10 cellular contexts compared by ENCODE assay signal in the genomic region with DNA sequence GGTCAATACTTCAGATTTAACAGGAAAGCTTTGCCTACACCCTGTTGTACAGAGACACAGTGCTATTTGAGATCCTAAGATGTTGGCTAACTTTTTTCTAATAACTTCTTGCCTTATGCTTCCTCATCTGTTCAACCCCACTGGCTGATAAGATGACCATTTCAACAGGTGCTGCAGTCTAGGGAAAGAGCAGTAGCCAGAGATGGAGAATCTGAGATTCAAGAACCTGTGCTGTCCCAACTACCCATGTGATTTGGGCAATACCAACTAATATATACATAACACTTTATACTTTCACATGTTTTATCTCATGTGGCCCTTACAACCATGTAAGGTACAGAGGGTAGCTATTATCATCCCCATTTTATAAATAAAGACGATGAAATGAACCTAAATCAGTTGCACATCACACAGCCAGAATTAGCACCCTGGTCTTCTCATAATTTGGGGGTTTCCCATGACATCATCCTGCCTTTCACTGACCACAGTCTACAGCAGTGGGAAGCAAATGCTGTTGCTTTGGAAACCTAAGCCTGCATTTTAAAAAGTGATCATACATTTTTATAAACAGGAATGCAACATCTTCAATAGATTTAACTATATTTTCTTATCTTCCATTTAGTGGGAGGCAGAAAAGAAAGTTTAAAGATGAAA. TPM values are rescaled to one million over a fixed set of nuclear protein-coding genes. Genes with fewer than 3 reads are reported as not detected.
DNase-seq lines count a peak whose midpoint lies in the region; ATAC-seq and TF ChIP-seq lines count a peak whose summit lies in the region.
"Had no signal": no experiment of that assay in that cellular context is flagged by ENCODE, and none has a peak within 500 bp of the region (broad histone marks: within the 10 kb centered on the region; RNA-seq: fewer than 3 reads in every experiment).

No MANE protein-coding gene starts in this region.

- no peaks in the 10 kb centered on the region for H3K4me1 ChIP-seq in GM23248 (ENCODE audit: insufficient read depth)

- H3K4me1 Mint-ChIP-seq in activated CD8-positive, alpha-beta T cell treated with anti-CD3 and anti-CD28 coated beads for 36 hours (ENCODE audit: low read depth), result peaks cover 16% of the 10 kb centered on the region

- 0 out of 2 replicates have a peak, but pooled peaks cover 2% of the 10 kb centered on the region for H3K36me3 ChIP-seq in GM23248 (ENCODE audit: low read depth)

- no peak overlapping the region for H3K27ac ChIP-seq in GM23248
- H3K27ac ChIP-seq: VCaP had no signal

- no peaks in the 10 kb centered on the region for H3K9me3 ChIP-seq in GM23248 (ENCODE audit: low read depth)

- H3K9me2 ChIP-seq in GM23248 (ENCODE audit: insufficient read depth), result no peaks in the 10 kb centered on the region

- H2AFZ ChIP-seq in GM23248, result no peak overlapping the region

- no peaks in the 10 kb centered on the region for H3F3A ChIP-seq in GM23248 (ENCODE audit: insufficient read depth)

- TF ChIP-seq CTCF in activated CD8-positive, alpha-beta T cell treated with anti-CD3 and anti-CD28 coated beads for 36 hours (IDR thresholded peaks at IDR 0.05), result no peak

- no peak overlapping the region for H3K4me3 Mint-ChIP-seq in activated CD8-positive, alpha-beta T cell treated with anti-CD3 and anti-CD28 coated beads for 36 hours

- no peaks in the 10 kb centered on the region for H3K36me3 Mint-ChIP-seq in activated CD8-positive, alpha-beta T cell treated with anti-CD3 and anti-CD28 coated beads for 36 hours (ENCODE audit: low read depth)

- H3K79me2 ChIP-seq in GM23248 (ENCODE audit: insufficient read depth), result peaks cover 56% of the 10 kb centered on the region

- H3K9me3 Mint-ChIP-seq in activated CD8-positive, alpha-beta T cell treated with anti-CD3 and anti-CD28 coated beads for 36 hours, result no peaks in the 10 kb centered on the region

- H4K20me1 ChIP-seq in GM23248 (ENCODE audit: insufficient read depth), result no peaks in the 10 kb centered on the region

- WGBS in GM23248 (ENCODE audit: low coverage in 1 of 2, low lambda C conversion rate in 2 of 2, missing lambda C conversion rate in 2 of 2), 2 experiments, result 90 to 100% methylated on average over 1 of the region's 1 CpG

- in situ Hi-C loops in GM23248 (cut with MboI), result no loop called here

- H3K27me3 ChIP-seq in GM23248 (replicated peaks; ENCODE audit: insufficient read depth), result no peaks in the 10 kb centered on the region

- no peak overlapping the region for H3K27ac Mint-ChIP-seq in activated CD8-positive, alpha-beta T cell treated with anti-CD3 and anti-CD28 coated beads for 36 hours

- POLR2A ChIA-PET in activated CD8-positive, alpha-beta T cell treated with anti-CD3 and anti-CD28 coated beads for 36 hours (lab: Charles Lee), result no interaction called here

- CTCF ChIA-PET in activated CD8-positive, alpha-beta T cell treated with anti-CD3 and anti-CD28 coated beads for 36 hours (lab: Charles Lee), result no interaction called here

- no peak overlapping the region for H3K4me2 ChIP-seq in GM23248 (ENCODE audit: unreplicated experiment)

- H3K27me3 Mint-ChIP-seq in activated CD8-positive, alpha-beta T cell treated with anti-CD3 and anti-CD28 coated beads for 36 hours, result peaks cover 14% of the 10 kb centered on the region

- intact Hi-C loops in activated CD8-positive, alpha-beta T cell treated with anti-CD3 and anti-CD28 coated beads for 36 hours (cut with micrococcal nuclease), result no loop called here
- intact Hi-C loops in sciatic nerve (cut with DNase I), result no loop called here

- peak; percentile 48 for DNase-seq in activated CD8-positive, alpha-beta T cell treated with anti-CD3 and anti-CD28 coated beads for 36 hours
- DNase-seq in central memory CD4-positive, alpha-beta T cell, result no peak
- DNase-seq in pons (ENCODE audit: low spot score) (no peak), GM23248 (no peak), sciatic nerve (ENCODE audit: low spot score) (no peak)
- DNase-seq: NCI-H1930 had no signal

- H3K4me3 ChIP-seq in GM08714 (ENCODE audit: low read length) (0 out of 2 replicates have a peak overlapping the region, but pooled peaks have one; percentile 18), GM23248 (no peak overlapping the region)

- no peak overlapping the region for H3K9ac ChIP-seq in GM23248

- ATAC-seq in GM19397 (IDR thresholded peaks at IDR 0.05; ENCODE audit: unreplicated experiment) (peak; percentile 88), HG03025 (IDR thresholded peaks at IDR 0.05; ENCODE audit: low FRiP score, unreplicated experiment) (peak; percentile 77), sciatic nerve (no peak)
- peak; percentile 87 for ATAC-seq in activated CD8-positive, alpha-beta T cell treated with anti-CD3 and anti-CD28 coated beads for 36 hours

RNA-seq across cellular contexts. Expression of a gene that starts 9.7 kb away (rescaled TPM):
- 1 to 10 TPM; 4.3 to 4.4 TPM for total RNA-seq in activated CD8-positive, alpha-beta T cell treated with anti-CD3 and anti-CD28 coated beads for 36 hours
- 18.6 and 21.0 TPM in 2 replicates for total RNA-seq in GM23248 (2014; rRNA removed; shearing (Covaris generic))
- 10.0 and 10.8 TPM in 2 replicates for polyA plus RNA-seq in GM23248 (2016; fragmentation: Nextera tagmentation; extraction: Ambion mirVana)
- total RNA-seq in sciatic nerve, result 26.7 TPM

RNA-seq across cellular contexts. Expression of a gene that starts 11.6 kb away (rescaled TPM):
- 10 to 100 TPM; 14.0 to 16.1 TPM for total RNA-seq in activated CD8-positive, alpha-beta T cell treated with anti-CD3 and anti-CD28 coated beads for 36 hours
- total RNA-seq in GM23248 (2014; rRNA removed; shearing (Covaris generic)), result 15.8 and 30.8 TPM in 2 replicates
- 18.4 and 19.8 TPM in 2 replicates for polyA plus RNA-seq in GM23248 (2016; fragmentation: Nextera tagmentation; extraction: Ambion mirVana)
- 24.6 TPM for total RNA-seq in sciatic nerve
